In the genomic region with DNA sequence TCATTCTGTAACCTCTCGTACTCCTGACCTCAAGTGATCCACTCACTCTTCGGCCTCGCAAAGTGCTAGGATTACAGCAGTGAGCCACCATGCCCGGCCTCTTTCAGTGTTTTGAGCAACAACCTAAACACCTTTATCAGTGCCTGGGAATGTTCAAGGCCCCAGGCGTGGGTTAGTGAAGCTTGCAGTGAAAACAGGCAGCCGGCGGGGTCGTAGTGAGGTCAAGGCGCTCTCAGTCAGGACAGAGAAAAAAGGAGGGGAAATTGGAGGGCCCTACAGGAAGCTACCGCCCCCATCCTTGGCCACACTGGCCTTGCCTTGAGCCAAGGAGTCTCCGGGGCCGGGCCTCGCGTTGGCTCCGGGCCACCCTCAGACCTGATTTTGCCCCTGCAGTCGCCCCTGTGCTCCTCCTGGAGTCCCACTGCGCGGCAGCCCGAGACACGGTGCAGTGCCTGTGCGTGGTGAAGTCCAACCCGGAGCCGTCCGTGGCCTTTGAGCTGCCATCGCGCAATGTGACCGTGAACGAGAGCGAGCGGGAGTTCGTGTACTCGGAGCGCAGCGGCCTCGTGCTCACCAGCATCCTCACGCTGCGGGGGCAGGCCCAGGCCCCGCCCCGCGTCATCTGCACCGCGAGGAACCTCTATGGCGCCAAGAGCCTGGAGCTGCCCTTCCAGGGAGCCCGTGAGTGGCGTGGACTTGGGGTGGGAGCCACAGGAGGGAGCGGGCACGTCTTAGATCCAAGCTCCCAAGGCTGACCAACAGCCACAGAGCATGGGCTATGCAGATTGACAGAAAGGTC, we compare ENCODE assay signal across 1 cellular context.
TF ChIP-seq lines count a peak whose summit lies in the region.

No MANE protein-coding gene starts in this region.

TF ChIP-seq in HepG2, 621 proteins besides CTCF, POLR2A, EP300 and RAD21 (continued from another document and continues in another):
- TF ChIP-seq, protein P1, sequence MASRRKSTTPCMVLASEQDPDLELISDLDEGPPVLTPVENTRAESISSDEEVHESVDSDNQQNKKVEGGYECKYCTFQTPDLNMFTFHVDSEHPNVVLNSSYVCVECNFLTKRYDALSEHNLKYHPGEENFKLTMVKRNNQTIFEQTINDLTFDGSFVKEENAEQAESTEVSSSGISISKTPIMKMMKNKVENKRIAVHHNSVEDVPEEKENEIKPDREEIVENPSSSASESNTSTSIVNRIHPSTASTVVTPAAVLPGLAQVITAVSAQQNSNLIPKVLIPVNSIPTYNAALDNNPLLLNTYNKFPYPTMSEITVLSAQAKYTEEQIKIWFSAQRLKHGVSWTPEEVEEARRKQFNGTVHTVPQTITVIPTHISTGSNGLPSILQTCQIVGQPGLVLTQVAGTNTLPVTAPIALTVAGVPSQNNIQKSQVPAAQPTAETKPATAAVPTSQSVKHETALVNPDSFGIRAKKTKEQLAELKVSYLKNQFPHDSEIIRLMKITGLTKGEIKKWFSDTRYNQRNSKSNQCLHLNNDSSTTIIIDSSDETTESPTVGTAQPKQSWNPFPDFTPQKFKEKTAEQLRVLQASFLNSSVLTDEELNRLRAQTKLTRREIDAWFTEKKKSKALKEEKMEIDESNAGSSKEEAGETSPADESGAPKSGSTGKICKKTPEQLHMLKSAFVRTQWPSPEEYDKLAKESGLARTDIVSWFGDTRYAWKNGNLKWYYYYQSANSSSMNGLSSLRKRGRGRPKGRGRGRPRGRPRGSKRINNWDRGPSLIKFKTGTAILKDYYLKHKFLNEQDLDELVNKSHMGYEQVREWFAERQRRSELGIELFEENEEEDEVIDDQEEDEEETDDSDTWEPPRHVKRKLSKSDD (CRISPR knock-in tag; IDR thresholded peaks at IDR 0.05; ENCODE audit: low read depth), result peak; percentile 85; the same call in 1 of the 2 replicates
- TF ChIP-seq, protein P2, sequence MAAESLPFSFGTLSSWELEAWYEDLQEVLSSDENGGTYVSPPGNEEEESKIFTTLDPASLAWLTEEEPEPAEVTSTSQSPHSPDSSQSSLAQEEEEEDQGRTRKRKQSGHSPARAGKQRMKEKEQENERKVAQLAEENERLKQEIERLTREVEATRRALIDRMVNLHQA (CRISPR knock-in tag; IDR thresholded peaks at IDR 0.05), result no peak
- no peak for TF ChIP-seq SCMH1 (CRISPR knock-in tag; IDR thresholded peaks at IDR 0.05; ENCODE audit: borderline replicate concordance)
- no peak for TF ChIP-seq ZNF33B (CRISPR knock-in tag; IDR thresholded peaks at IDR 0.05)
- TF ChIP-seq, protein P3, sequence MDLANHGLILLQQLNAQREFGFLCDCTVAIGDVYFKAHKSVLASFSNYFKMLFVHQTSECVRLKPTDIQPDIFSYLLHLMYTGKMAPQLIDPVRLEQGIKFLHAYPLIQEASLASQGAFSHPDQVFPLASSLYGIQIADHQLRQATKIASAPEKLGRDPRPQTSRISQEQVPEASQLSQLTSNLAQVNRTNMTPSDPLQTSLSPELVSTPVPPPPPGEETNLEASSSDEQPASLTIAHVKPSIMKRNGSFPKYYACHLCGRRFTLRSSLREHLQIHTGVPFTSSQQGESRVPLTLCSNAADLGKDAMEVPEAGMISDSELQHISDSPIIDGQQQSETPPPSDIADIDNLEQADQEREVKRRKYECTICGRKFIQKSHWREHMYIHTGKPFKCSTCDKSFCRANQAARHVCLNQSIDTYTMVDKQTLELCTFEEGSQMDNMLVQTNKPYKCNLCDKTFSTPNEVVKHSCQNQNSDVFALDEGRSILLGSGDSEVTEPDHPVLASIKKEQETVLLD (CRISPR knock-in tag; IDR thresholded peaks at IDR 0.05; ENCODE audit: low read depth), result no peak
- TF ChIP-seq, protein P4, sequence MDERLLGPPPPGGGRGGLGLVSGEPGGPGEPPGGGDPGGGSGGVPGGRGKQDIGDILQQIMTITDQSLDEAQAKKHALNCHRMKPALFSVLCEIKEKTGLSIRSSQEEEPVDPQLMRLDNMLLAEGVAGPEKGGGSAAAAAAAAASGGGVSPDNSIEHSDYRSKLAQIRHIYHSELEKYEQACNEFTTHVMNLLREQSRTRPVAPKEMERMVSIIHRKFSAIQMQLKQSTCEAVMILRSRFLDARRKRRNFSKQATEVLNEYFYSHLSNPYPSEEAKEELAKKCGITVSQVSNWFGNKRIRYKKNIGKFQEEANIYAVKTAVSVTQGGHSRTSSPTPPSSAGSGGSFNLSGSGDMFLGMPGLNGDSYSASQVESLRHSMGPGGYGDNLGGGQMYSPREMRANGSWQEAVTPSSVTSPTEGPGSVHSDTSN (CRISPR knock-in tag; IDR thresholded peaks at IDR 0.05), result no peak
- TF ChIP-seq RXRB (CRISPR knock-in tag; IDR thresholded peaks at IDR 0.05; ENCODE audit: borderline replicate concordance), result peak; percentile 97
- TF ChIP-seq ZNF619 (CRISPR knock-in tag; IDR thresholded peaks at IDR 0.05), result no peak
- TF ChIP-seq RCOR2 (CRISPR knock-in tag; IDR thresholded peaks at IDR 0.05), result no peak
- TF ChIP-seq, protein P5, sequence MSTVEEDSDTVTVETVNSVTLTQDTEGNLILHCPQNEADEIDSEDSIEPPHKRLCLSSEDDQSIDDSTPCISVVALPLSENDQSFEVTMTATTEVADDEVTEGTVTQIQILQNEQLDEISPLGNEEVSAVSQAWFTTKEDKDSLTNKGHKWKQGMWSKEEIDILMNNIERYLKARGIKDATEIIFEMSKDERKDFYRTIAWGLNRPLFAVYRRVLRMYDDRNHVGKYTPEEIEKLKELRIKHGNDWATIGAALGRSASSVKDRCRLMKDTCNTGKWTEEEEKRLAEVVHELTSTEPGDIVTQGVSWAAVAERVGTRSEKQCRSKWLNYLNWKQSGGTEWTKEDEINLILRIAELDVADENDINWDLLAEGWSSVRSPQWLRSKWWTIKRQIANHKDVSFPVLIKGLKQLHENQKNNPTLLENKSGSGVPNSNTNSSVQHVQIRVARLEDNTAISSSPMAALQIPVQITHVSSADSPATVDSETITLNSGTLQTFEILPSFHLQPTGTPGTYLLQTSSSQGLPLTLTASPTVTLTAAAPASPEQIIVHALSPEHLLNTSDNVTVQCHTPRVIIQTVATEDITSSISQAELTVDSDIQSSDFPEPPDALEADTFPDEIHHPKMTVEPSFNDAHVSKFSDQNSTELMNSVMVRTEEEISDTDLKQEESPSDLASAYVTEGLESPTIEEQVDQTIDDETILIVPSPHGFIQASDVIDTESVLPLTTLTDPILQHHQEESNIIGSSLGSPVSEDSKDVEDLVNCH (CRISPR knock-in tag; IDR thresholded peaks at IDR 0.05), result no peak
- TF ChIP-seq NONO (IDR thresholded peaks at IDR 0.05), result no peak
- no peak for TF ChIP-seq NONO (CRISPR knock-in tag; conservative IDR thresholded peaks at IDR 0.05)
- peak; percentile 46; the same call in 1 of the 2 replicates for TF ChIP-seq ZNF205 (CRISPR knock-in tag; IDR thresholded peaks at IDR 0.05)
- no peak for TF ChIP-seq TAF15 (IDR thresholded peaks at IDR 0.05; ENCODE audit: low read depth, low read length, poor library complexity, severe bottlenecking)
- TF ChIP-seq, protein P6, sequence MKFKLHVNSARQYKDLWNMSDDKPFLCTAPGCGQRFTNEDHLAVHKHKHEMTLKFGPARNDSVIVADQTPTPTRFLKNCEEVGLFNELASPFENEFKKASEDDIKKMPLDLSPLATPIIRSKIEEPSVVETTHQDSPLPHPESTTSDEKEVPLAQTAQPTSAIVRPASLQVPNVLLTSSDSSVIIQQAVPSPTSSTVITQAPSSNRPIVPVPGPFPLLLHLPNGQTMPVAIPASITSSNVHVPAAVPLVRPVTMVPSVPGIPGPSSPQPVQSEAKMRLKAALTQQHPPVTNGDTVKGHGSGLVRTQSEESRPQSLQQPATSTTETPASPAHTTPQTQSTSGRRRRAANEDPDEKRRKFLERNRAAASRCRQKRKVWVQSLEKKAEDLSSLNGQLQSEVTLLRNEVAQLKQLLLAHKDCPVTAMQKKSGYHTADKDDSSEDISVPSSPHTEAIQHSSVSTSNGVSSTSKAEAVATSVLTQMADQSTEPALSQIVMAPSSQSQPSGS (CRISPR knock-in tag; IDR thresholded peaks at IDR 0.05), result peak; percentile 36; the same call in 1 of the 2 replicates
- TF ChIP-seq, protein P7, sequence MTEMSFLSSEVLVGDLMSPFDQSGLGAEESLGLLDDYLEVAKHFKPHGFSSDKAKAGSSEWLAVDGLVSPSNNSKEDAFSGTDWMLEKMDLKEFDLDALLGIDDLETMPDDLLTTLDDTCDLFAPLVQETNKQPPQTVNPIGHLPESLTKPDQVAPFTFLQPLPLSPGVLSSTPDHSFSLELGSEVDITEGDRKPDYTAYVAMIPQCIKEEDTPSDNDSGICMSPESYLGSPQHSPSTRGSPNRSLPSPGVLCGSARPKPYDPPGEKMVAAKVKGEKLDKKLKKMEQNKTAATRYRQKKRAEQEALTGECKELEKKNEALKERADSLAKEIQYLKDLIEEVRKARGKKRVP (CRISPR knock-in tag; IDR thresholded peaks at IDR 0.05), result peak in 1 of 2 experiments; percentile 22; a peak in 1 of 4 replicates
- TF ChIP-seq ZKSCAN1 (IDR thresholded peaks at IDR 0.05; ENCODE audit: low read length), result no peak
- TF ChIP-seq PHF5A (CRISPR knock-in tag; IDR thresholded peaks at IDR 0.05; ENCODE audit: low read depth, unreplicated experiment), result no peak
- TF ChIP-seq ZNF232 (CRISPR knock-in tag; IDR thresholded peaks at IDR 0.05; ENCODE audit: borderline replicate concordance), result no peak
- TF ChIP-seq, protein P8, sequence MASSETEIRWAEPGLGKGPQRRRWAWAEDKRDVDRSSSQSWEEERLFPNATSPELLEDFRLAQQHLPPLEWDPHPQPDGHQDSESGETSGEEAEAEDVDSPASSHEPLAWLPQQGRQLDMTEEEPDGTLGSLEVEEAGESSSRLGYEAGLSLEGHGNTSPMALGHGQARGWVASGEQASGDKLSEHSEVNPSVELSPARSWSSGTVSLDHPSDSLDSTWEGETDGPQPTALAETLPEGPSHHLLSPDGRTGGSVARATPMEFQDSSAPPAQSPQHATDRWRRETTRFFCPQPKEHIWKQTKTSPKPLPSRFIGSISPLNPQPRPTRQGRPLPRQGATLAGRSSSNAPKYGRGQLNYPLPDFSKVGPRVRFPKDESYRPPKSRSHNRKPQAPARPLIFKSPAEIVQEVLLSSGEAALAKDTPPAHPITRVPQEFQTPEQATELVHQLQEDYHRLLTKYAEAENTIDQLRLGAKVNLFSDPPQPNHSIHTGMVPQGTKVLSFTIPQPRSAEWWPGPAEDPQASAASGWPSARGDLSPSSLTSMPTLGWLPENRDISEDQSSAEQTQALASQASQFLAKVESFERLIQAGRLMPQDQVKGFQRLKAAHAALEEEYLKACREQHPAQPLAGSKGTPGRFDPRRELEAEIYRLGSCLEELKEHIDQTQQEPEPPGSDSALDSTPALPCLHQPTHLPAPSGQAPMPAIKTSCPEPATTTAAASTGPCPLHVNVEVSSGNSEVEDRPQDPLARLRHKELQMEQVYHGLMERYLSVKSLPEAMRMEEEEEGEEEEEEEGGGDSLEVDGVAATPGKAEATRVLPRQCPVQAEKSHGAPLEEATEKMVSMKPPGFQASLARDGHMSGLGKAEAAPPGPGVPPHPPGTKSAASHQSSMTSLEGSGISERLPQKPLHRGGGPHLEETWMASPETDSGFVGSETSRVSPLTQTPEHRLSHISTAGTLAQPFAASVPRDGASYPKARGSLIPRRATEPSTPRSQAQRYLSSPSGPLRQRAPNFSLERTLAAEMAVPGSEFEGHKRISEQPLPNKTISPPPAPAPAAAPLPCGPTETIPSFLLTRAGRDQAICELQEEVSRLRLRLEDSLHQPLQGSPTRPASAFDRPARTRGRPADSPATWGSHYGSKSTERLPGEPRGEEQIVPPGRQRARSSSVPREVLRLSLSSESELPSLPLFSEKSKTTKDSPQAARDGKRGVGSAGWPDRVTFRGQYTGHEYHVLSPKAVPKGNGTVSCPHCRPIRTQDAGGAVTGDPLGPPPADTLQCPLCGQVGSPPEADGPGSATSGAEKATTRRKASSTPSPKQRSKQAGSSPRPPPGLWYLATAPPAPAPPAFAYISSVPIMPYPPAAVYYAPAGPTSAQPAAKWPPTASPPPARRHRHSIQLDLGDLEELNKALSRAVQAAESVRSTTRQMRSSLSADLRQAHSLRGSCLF (CRISPR knock-in tag; IDR thresholded peaks at IDR 0.05; ENCODE audit: borderline replicate concordance), result no peak
- TF ChIP-seq, protein P9, sequence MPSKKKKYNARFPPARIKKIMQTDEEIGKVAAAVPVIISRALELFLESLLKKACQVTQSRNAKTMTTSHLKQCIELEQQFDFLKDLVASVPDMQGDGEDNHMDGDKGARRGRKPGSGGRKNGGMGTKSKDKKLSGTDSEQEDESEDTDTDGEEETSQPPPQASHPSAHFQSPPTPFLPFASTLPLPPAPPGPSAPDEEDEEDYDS (CRISPR knock-in tag; IDR thresholded peaks at IDR 0.05), result no peak
- TF ChIP-seq, protein P10, sequence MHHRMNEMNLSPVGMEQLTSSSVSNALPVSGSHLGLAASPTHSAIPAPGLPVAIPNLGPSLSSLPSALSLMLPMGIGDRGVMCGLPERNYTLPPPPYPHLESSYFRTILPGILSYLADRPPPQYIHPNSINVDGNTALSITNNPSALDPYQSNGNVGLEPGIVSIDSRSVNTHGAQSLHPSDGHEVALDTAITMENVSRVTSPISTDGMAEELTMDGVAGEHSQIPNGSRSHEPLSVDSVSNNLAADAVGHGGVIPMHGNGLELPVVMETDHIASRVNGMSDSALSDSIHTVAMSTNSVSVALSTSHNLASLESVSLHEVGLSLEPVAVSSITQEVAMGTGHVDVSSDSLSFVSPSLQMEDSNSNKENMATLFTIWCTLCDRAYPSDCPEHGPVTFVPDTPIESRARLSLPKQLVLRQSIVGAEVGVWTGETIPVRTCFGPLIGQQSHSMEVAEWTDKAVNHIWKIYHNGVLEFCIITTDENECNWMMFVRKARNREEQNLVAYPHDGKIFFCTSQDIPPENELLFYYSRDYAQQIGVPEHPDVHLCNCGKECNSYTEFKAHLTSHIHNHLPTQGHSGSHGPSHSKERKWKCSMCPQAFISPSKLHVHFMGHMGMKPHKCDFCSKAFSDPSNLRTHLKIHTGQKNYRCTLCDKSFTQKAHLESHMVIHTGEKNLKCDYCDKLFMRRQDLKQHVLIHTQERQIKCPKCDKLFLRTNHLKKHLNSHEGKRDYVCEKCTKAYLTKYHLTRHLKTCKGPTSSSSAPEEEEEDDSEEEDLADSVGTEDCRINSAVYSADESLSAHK (CRISPR knock-in tag; IDR thresholded peaks at IDR 0.05; ENCODE audit: borderline replicate concordance), result no peak
- TF ChIP-seq ZKSCAN5 (CRISPR knock-in tag; IDR thresholded peaks at IDR 0.05), result no peak
- TF ChIP-seq MED1 (CRISPR knock-in tag; IDR thresholded peaks at IDR 0.05), result peak; percentile 76
- TF ChIP-seq ZSCAN20 (CRISPR knock-in tag; IDR thresholded peaks at IDR 0.05; ENCODE audit: borderline replicate concordance), result no peak
- TF ChIP-seq TEAD3 (CRISPR knock-in tag; optimal IDR thresholded peaks at IDR 0.05; ENCODE audit: borderline replicate concordance), result peak; percentile 78
- no peak for TF ChIP-seq ZNF329 (CRISPR knock-in tag; IDR thresholded peaks at IDR 0.05; ENCODE audit: low read depth)
- no peak for TF ChIP-seq FOSL1 (CRISPR knock-in tag; IDR thresholded peaks at IDR 0.05; ENCODE audit: borderline replicate concordance)
- TF ChIP-seq, protein P11, sequence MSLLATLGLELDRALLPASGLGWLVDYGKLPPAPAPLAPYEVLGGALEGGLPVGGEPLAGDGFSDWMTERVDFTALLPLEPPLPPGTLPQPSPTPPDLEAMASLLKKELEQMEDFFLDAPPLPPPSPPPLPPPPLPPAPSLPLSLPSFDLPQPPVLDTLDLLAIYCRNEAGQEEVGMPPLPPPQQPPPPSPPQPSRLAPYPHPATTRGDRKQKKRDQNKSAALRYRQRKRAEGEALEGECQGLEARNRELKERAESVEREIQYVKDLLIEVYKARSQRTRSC (CRISPR knock-in tag; IDR thresholded peaks at IDR 0.05; ENCODE audit: low read depth), result no peak
- peak; percentile 20 for TF ChIP-seq HNRNPLL (IDR thresholded peaks at IDR 0.05; ENCODE audit: low read depth, low read length, poor library complexity, severe bottlenecking)
- TF ChIP-seq GTF2F1 (IDR thresholded peaks at IDR 0.05; ENCODE audit: low read length), result no peak
- TF ChIP-seq ZNF317 (CRISPR knock-in tag; IDR thresholded peaks at IDR 0.05), result 0 out of 2 replicates have a peak, but pooled peaks have one; percentile 15
